ENCODE assay signal across 38 cellular contexts in the genomic region with DNA sequence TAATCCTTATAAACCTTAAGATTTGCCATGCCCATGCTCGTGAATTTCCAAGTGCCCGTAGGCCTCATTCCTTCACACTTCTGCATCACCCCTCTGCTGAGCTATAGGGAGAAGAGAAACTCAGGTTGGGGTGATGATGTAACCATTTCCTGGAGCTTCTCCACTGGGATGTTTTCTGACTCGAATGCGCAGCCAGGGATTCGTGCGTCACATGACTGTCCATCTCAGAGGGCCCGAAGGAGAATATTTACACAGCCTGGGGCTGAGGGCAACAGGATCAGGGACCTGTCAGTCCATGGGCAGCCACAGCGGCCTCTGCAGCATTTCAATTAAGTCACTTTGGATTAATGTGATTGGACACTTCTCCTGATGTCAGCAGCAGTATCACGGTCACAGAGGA. TPM values are rescaled to one million over a fixed set of nuclear protein-coding genes. Genes with fewer than 3 reads are reported as not detected.
"Had no signal": no experiment of that assay in that cellular context is flagged by ENCODE, and none has a peak within 500 bp of the region (broad histone marks: within the 10 kb centered on the region; RNA-seq: fewer than 3 reads in every experiment).

No MANE protein-coding gene starts in this region.

- H3K4me3 ChIP-seq: MG63 had no signal

- DNase-seq: Karpas-422, Kasumi-1, KG1, MG63, MM.1S, MV-4-11, NCI-H1048, NCI-H1092, NCI-H1092 treated with DMSO at 0.1 percent for 48 hours, NCI-H1105, NCI-H1105 treated with DMSO at 0.1 percent for 48 hours, NCI-H1417 treated with DMSO at 0.1 percent for 48 hours, NCI-H1436, NCI-H1436 treated with DMSO at 0.1 percent for 48 hours, NCI-H146, NCI-H1694, NCI-H1694 treated with DMSO at 0.1 percent for 48 hours, NCI-H187, NCI-H187 treated with DMSO at 0.1 percent for 48 hours, NCI-H1930, NCI-H2029, NCI-H2029 treated with DMSO at 0.1 percent for 48 hours, NCI-H2081, NCI-H2081 treated with DMSO at 0.1 percent for 48 hours, NCI-H2107, NCI-H2171, NCI-H2171 treated with DMSO at 0.1 percent for 48 hours, NCI-H2227 treated with DMSO at 0.1 percent for 48 hours, NCI-H226, NCI-H345, NCI-H446, NCI-H446 treated with DMSO at 0.1 percent for 48 hours, NCI-H510A, NCI-H510A treated with DMSO at 0.1 percent for 48 hours had no signal

- H3K27ac ChIP-seq: KMS-11 had no signal

- H3K36me3 ChIP-seq: MG63 had no signal

RNA-seq across cellular contexts. Expression of a gene that starts 8.7 kb away (rescaled TPM):
- total RNA-seq: LHCN-M2, M059J, MCF 10A had no signal

RNA-seq across cellular contexts. Expression of a gene that starts 12.6 kb away (rescaled TPM):
- total RNA-seq: LHCN-M2 had no signal

RNA-seq across cellular contexts. Expression of a gene that starts 21.8 kb away (rescaled TPM):
- total RNA-seq: LHCN-M2, M059J, MCF 10A had no signal
